Comparison of ENCODE assay signal across 6 cellular contexts in the genomic region with DNA sequence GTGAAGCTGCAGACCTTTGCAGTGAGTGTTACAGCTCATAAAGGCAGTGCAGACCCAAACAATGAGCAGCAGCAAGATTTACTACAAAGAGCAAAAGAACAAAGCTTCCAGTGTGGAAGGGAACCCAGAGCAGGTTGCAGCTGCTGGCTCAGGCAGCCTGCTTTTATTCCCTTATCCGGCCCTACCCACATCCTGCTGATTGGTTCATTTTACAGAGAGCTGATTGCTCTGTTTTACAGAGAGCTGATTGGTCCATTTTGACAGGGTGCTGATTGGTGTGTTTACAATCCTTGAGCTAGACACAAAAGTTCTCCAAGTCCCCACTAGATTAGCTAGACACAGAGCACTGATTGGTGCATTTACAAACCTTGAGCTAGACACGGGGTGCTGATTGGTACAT. TPM values are rescaled to one million over a fixed set of nuclear protein-coding genes. Genes with fewer than 3 reads are reported as not detected.
"Had no signal": no experiment of that assay in that cellular context is flagged by ENCODE, and none has a peak within 500 bp of the region (broad histone marks: within the 10 kb centered on the region; RNA-seq: fewer than 3 reads in every experiment).

No MANE protein-coding gene starts in this region.

RNA-seq across cellular contexts. Expression of gene DYDC2, which starts 2.3 kb away (rescaled TPM):
- total RNA-seq: LHCN-M2, M059J, PC-3, Right ventricle myocardium superior had no signal

RNA-seq across cellular contexts. Expression of gene DYDC1, which starts 2.4 kb away (rescaled TPM):
- total RNA-seq: LHCN-M2, M059J, PC-3, Peyer's patch, Right ventricle myocardium superior, SK-MEL-5 had no signal

RNA-seq across cellular contexts. Expression of gene PRXL2A, which starts 49.4 kb away (rescaled TPM):
- total RNA-seq: LHCN-M2, PC-3 had no signal
